ENCODE assay signal across 9 cellular contexts in genomic region chr6:42453649-42454427, GRCh38. TPM values are rescaled to one million over a fixed set of nuclear protein-coding genes. Genes with fewer than 3 reads are reported as not detected.
DNase-seq lines count a peak whose midpoint lies in the region; ATAC-seq, FAIRE-seq and TF ChIP-seq lines count a peak whose summit lies in the region.
"Had no signal": no experiment of that assay in that cellular context is flagged by ENCODE, and none has a peak within 500 bp of the region (broad histone marks: within the 10 kb centered on the region; RNA-seq: fewer than 3 reads in every experiment).

No MANE protein-coding gene starts in this region.

- H3K4me2 ChIP-seq in mesendoderm (ENCODE audit: low read length) = peak overlapping the region; percentile 96

- peaks cover 7% of the 10 kb centered on the region for H3K27me3 Mint-ChIP-seq in activated naive CD4-positive, alpha-beta T cell treated with anti-CD3 and anti-CD28 coated beads for 36 hours (ENCODE audit: low read depth)

- H3K36me3 ChIP-seq in mesendoderm (ENCODE audit: control insufficient read depth, insufficient read depth, low read length) = no peaks in the 10 kb centered on the region

- DNase-seq in activated naive CD4-positive, alpha-beta T cell treated with anti-CD3 and anti-CD28 coated beads for 36 hours = peak; percentile 23
- no peak for DNase-seq in activated naive CD4-positive, alpha-beta T cell treated with anti-CD3 and anti-CD28 coated beads, Interleukin-2, amount 50 U/mL, for 72 hours (ENCODE audit: low spot score in 2 of 2)
- DNase-seq in OCI-M1 (lab: John Stamatoyannopoulos, UW) (peak; percentile 52), dorsolateral prefrontal cortex (peak in 4 of 10 donors; percentile 27 to 51 (median 44)), mesendoderm (peak; percentile 87), ureter (ENCODE audit: low spot score) (peak; percentile 66), GM12891 (ENCODE audit: insufficient read length, low spot score) (no peak), OCI-M2 (lab: John Stamatoyannopoulos, UW; ENCODE audit: unreplicated experiment) (no peak)

- peaks cover 11% of the 10 kb centered on the region for H3K4me1 ChIP-seq in mesendoderm (ENCODE audit: control insufficient read depth, low read depth, low read length)

- CTCF ChIA-PET in activated naive CD4-positive, alpha-beta T cell treated with anti-CD3 and anti-CD28 coated beads for 36 hours (lab: Charles Lee) = interaction anchor here (0.8 to 2.8 kb wide), 2 partner anchors 66 to 94 kb away, joined by 5 to 14 read pairs; no protein-coding TSS in a partner anchor

- peak overlapping the region; percentile 100 for H3K56ac ChIP-seq in mesendoderm (ENCODE audit: low read length)

- peak overlapping the region; percentile 53 for H3K18ac ChIP-seq in mesendoderm (ENCODE audit: low read length)

- H2BK120ac ChIP-seq in mesendoderm (ENCODE audit: low read depth, low read length) = peak overlapping the region; percentile 75

- H3K4me3 ChIP-seq in dorsolateral prefrontal cortex = peak overlapping the region; percentile 50 to 92 (median 79)
- H3K4me3 ChIP-seq in mesendoderm (ENCODE audit: low read length) = peak overlapping the region; percentile 54

- no peak overlapping the region for H3K4ac ChIP-seq in mesendoderm (ENCODE audit: low read depth, low read length)

- no peak for ATAC-seq in activated naive CD4-positive, alpha-beta T cell treated with anti-CD3 and anti-CD28 coated beads, Interleukin-2, amount 50 U/mL, for 72 hours

- peak overlapping the region; percentile 82 for H2BK5ac ChIP-seq in mesendoderm (ENCODE audit: low read length)

- no peaks in the 10 kb centered on the region for H3K36me3 Mint-ChIP-seq in activated naive CD4-positive, alpha-beta T cell treated with anti-CD3 and anti-CD28 coated beads for 36 hours (ENCODE audit: low read depth)
- H3K36me3 Mint-ChIP-seq in activated naive CD4-positive, alpha-beta T cell treated with anti-CD3 and anti-CD28 coated beads, Interleukin-2, amount 50 U/mL, for 72 hours = peaks cover 0 to 31% of the 10 kb centered on the region in 2 donors

- H3K4me3 Mint-ChIP-seq in activated naive CD4-positive, alpha-beta T cell treated with anti-CD3 and anti-CD28 coated beads for 36 hours = peak overlapping the region; percentile 88

- H3K27me3 ChIP-seq in dorsolateral prefrontal cortex = no peaks in the 10 kb centered on the region
- H3K27me3 ChIP-seq in mesendoderm (ENCODE audit: insufficient read depth, low read length, poor library complexity) = no peaks in the 10 kb centered on the region

- H2BK15ac ChIP-seq in mesendoderm (replicated peaks; ENCODE audit: low read depth) = no peak overlapping the region

- no peaks in the 10 kb centered on the region for H3K9me3 Mint-ChIP-seq in activated naive CD4-positive, alpha-beta T cell treated with anti-CD3 and anti-CD28 coated beads for 36 hours
- no peaks in the 10 kb centered on the region for H3K9me3 Mint-ChIP-seq in activated naive CD4-positive, alpha-beta T cell treated with anti-CD3 and anti-CD28 coated beads, Interleukin-2, amount 50 U/mL, for 72 hours

- peak overlapping the region; percentile 13 for H3K27ac Mint-ChIP-seq in activated naive CD4-positive, alpha-beta T cell treated with anti-CD3 and anti-CD28 coated beads for 36 hours
- no peak overlapping the region for H3K27ac Mint-ChIP-seq in activated naive CD4-positive, alpha-beta T cell treated with anti-CD3 and anti-CD28 coated beads, Interleukin-2, amount 50 U/mL, for 72 hours

- TF ChIP-seq POLR2A in GM12891 (IDR thresholded peaks at IDR 0.05; ENCODE audit: low read depth, low read length) = no peak

- H3K79me2 ChIP-seq in mesendoderm (ENCODE audit: control insufficient read depth, insufficient read depth, low read length) = peaks cover 2% of the 10 kb centered on the region

- H3K79me1 ChIP-seq in mesendoderm (ENCODE audit: low read length) = no peaks in the 10 kb centered on the region

- H3K27ac ChIP-seq in dorsolateral prefrontal cortex (peak overlapping the region in 50 of 59 donors; percentile 9 to 95 (median 90)), mesendoderm (ENCODE audit: low read depth, low read length) (peak overlapping the region; percentile 99)
- H3K27ac ChIP-seq: foreskin keratinocyte had no signal

- H4K8ac ChIP-seq in mesendoderm (ENCODE audit: low read depth, low read length) = peak overlapping the region; percentile 97

- peak overlapping the region; percentile 89 for H3K23ac ChIP-seq in mesendoderm (ENCODE audit: low read length)

- no peak for TF ChIP-seq CTCF in dorsolateral prefrontal cortex (IDR thresholded peaks at IDR 0.05 in 54 of 56, conservative IDR thresholded peaks at IDR 0.05 in 2 of 56; ENCODE audit: low read depth in 1 of 56, partially characterized antibody in 56 of 56)

- intact Hi-C loops in activated naive CD4-positive, alpha-beta T cell treated with anti-CD3 and anti-CD28 coated beads for 36 hours (cut with micrococcal nuclease) = loop anchor here (5.0 to 10.0 kb wide), 3 partner anchors 93 to 669 kb away; partner anchors contain the start of genes MRPS10, PRICKLE4 and TOMM6
- intact Hi-C loops in dorsolateral prefrontal cortex (cut with DNase I) = loop anchor here in 1 of 2 donors (5.0 kb wide), 2 partner anchors 93 to 197 kb away; no protein-coding TSS in a partner anchor

- peak overlapping the region; percentile 96 for H3K9ac ChIP-seq in mesendoderm (ENCODE audit: low read length)

- no peak overlapping the region for H2AK5ac ChIP-seq in mesendoderm (ENCODE audit: low read length)

- no CpG with 5 or more reads among the region's 32 CpGs for WGBS in mesendoderm (ENCODE audit: extremely low coverage, insufficient coverage, low lambda C conversion rate)

- no peak overlapping the region for H4K5ac ChIP-seq in mesendoderm (ENCODE audit: low read length)

- no peak for FAIRE-seq in GM12891 (lab: Jason Lieb, UNC)

- peaks cover 25% of the 10 kb centered on the region for H3K4me1 Mint-ChIP-seq in activated naive CD4-positive, alpha-beta T cell treated with anti-CD3 and anti-CD28 coated beads for 36 hours (ENCODE audit: low read depth)

TF ChIP-seq in GM12891, 5 proteins besides CTCF, POLR2A, EP300 and RAD21:
- no peak for TF ChIP-seq POU2F2 (IDR thresholded peaks at IDR 0.05; ENCODE audit: low read depth, low read length)
- TF ChIP-seq POLR2AphosphoS5 (IDR thresholded peaks at IDR 0.05; ENCODE audit: low read depth, low read length) = no peak
- TF ChIP-seq TAF1 (IDR thresholded peaks at IDR 0.05; ENCODE audit: low read depth, low read length) = no peak
- no peak for TF ChIP-seq PAX5 (IDR thresholded peaks at IDR 0.05; ENCODE audit: insufficient read depth, low read length, severe bottlenecking)
- TF ChIP-seq SPI1 (IDR thresholded peaks at IDR 0.05; ENCODE audit: low read depth, low read length) = no peak

RNA-seq across cellular contexts. Expression of gene TRERF1, which starts 2.1 kb away (rescaled TPM):
- total RNA-seq in activated naive CD4-positive, alpha-beta T cell treated with anti-CD3 and anti-CD28 coated beads for 36 hours = 1 to 10 TPM; 6.7 to 6.9 TPM
- 10 to 100 TPM in 1 of 2 donors, 1 to 10 TPM in 1; 3.8 to 28.2 TPM for total RNA-seq in activated naive CD4-positive, alpha-beta T cell treated with anti-CD3 and anti-CD28 coated beads, Interleukin-2, amount 50 U/mL, for 72 hours
- 10 to 100 TPM in 105 of 120 experiments, 1 to 10 TPM in 15; 4.2 to 21.8 (median 13.7) TPM for total RNA-seq in dorsolateral prefrontal cortex
- 4.7 TPM for polyA plus RNA-seq in mesendoderm (2013, experiment 1 of 2)
- 5.2 TPM for polyA plus RNA-seq in mesendoderm (2013, experiment 2 of 2)
- 24.7 TPM for total RNA-seq in ureter
- polyA plus RNA-seq in GM12891 (2012; ENCODE audit: low read depth, missing spikeins) = 3.5 TPM

Comparison
In these comparisons a context has a peak if more than half of its experiments do, and no peak if none do; other contexts are left out.
1. DNase-seq: peak in activated naive CD4-positive, alpha-beta T cell treated with anti-CD3 and anti-CD28 coated beads for 36 hours (single experiment), OCI-M1 (single experiment), mesendoderm (single experiment) and ureter (single experiment); none in activated naive CD4-positive, alpha-beta T cell treated with anti-CD3 and anti-CD28 coated beads, Interleukin-2, amount 50 U/mL, for 72 hours (0 of 2), GM12891 (single experiment) and OCI-M2 (single experiment).